1 cellular context compared by ENCODE assay signal in the genomic region with DNA sequence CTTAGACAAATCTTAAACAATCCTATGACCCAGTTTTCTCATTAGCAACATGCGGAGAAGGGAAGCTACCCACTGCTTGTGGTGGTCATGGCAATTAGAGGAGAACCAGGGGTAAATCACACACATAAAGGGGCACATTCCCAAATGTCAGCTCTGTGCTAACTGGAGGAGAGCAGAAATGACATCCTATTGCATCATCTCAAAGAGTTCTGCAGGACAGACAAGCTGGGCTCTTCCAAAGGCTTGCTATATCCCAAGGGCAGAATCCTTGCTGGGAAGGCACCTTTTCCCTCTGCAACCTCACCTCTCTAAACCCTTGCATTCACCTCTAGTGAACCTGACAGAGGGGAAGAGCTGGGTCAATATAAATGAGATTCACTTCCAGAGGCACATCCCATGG.
TF ChIP-seq lines count a peak whose summit lies in the region.

No MANE protein-coding gene starts in this region.

TF ChIP-seq in IMR-90, 13 proteins besides CTCF, POLR2A, EP300 and RAD21:
- TF ChIP-seq CEBPB (IDR thresholded peaks at IDR 0.05; ENCODE audit: low read depth, low read length): peak; percentile 69
- no peak for TF ChIP-seq FOS (IDR thresholded peaks at IDR 0.05; ENCODE audit: low read depth, low read length)
